ENCODE assay signal across 8 cellular contexts in the genomic region with DNA sequence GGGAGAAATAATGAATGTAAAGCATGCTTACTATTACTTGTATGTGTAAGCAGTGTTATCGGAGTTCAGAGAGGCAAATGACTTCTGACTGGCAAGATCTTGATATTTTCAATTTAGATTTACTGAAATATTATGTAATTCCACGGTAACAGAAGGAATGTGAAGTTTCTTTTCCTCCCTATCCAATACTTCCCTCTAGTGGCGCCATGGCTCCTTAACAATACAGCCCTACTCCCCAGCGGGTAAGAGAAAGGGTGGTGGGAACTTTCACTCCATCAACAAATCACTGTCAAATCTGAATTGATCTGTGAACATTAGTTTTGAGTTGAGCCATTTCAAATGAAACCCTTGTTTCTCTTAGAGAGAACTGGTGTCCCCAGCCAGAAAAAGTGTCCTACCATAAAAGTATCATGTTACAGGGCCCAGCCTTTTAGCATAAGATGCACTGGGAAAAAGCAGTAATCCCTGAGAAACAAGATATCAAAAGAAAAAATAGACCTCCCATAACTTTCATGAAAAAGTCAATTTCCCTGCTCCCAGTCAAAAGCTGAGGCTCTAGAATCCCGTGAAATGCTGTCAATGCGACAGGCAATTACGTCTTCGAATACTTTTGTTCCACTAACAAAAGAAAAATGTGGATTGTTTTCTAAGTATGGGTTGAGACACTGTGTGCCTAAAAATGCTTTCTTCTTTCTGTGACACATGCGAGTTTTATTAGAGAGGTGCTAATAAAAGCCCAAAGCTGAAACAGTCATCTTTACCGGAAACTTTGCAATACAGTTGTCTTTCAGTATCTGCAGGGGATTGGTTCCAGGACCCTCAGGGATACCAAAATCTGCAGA. TPM values are rescaled to one million over a fixed set of nuclear protein-coding genes. Genes with fewer than 3 reads are reported as not detected.
DNase-seq lines count a peak whose midpoint lies in the region; ATAC-seq, FAIRE-seq and TF ChIP-seq lines count a peak whose summit lies in the region.

No MANE protein-coding gene starts in this region.

- H3K23ac ChIP-seq in trophoblast cell (ENCODE audit: low read length): no peak overlapping the region

- no peaks in the 10 kb centered on the region for H3K4me1 ChIP-seq in trophoblast cell (ENCODE audit: control insufficient read depth in 1 of 2, insufficient read depth in 2 of 2, low read length in 2 of 2)

- H2BK5ac ChIP-seq in trophoblast cell (ENCODE audit: low read depth, low read length, poor library complexity): no peak overlapping the region

- no peak overlapping the region for H2AK5ac ChIP-seq in trophoblast cell (ENCODE audit: low read length)

- H3K27me3 Mint-ChIP-seq in activated T-helper 17 cell treated with anti-CD3 and anti-CD28 coated beads, Interleukin-2, amount 50 U/mL, for 72 hours: no peaks in the 10 kb centered on the region
- H3K27me3 Mint-ChIP-seq in activated CD4-positive, alpha-beta memory T cell treated with anti-CD3 and anti-CD28 coated beads for 36 hours: no peaks in the 10 kb centered on the region

- no CpG with 5 or more reads among the region's 10 CpGs for WGBS in trophoblast cell (ENCODE audit: extremely low coverage, insufficient coverage, insufficient read length)

- CTCF ChIA-PET in activated CD4-positive, alpha-beta memory T cell treated with anti-CD3 and anti-CD28 coated beads for 36 hours (lab: Charles Lee): interaction anchor here (0.5 to 1.3 kb wide), 2 partner anchors 19 to 293 kb away, joined by 3 read pairs; no protein-coding TSS in a partner anchor

- H3K4me1 Mint-ChIP-seq in activated T-helper 17 cell treated with anti-CD3 and anti-CD28 coated beads, Interleukin-2, amount 50 U/mL, for 72 hours: no peaks in the 10 kb centered on the region
- H3K4me1 Mint-ChIP-seq in activated CD4-positive, alpha-beta memory T cell treated with anti-CD3 and anti-CD28 coated beads for 36 hours (ENCODE audit: low read depth): no peaks in the 10 kb centered on the region

- H3K27me3 ChIP-seq in trophoblast cell (ENCODE audit: insufficient read depth, low read length): no peaks in the 10 kb centered on the region

- intact Hi-C loops in activated CD4-positive, alpha-beta memory T cell treated with anti-CD3 and anti-CD28 coated beads for 36 hours (cut with micrococcal nuclease): no loop called here

- no peak overlapping the region for H2AFZ ChIP-seq in trophoblast cell (ENCODE audit: insufficient read depth, low read length, poor library complexity)

- no peak overlapping the region for H4K12ac ChIP-seq in trophoblast cell (ENCODE audit: low read depth, low read length)

- H3K4me3 Mint-ChIP-seq in activated T-helper 17 cell treated with anti-CD3 and anti-CD28 coated beads, Interleukin-2, amount 50 U/mL, for 72 hours: no peak overlapping the region
- no peak overlapping the region for H3K4me3 Mint-ChIP-seq in activated CD4-positive, alpha-beta memory T cell treated with anti-CD3 and anti-CD28 coated beads for 36 hours

- no peaks in the 10 kb centered on the region for H3K79me2 ChIP-seq in trophoblast cell (ENCODE audit: control insufficient read depth, insufficient read depth, low read length, poor library complexity)

- DNase-seq in A172 (ENCODE audit: low spot score) (peak; percentile 46), RCC 7860 (ENCODE audit: low spot score) (peak; percentile 12), fibroblast of gingiva (ENCODE audit: low read depth) (peak; percentile 59), trophoblast cell (peak; percentile 16 to 77)
- DNase-seq in activated CD4-positive, alpha-beta memory T cell treated with anti-CD3 and anti-CD28 coated beads for 36 hours: no peak

- no peak overlapping the region for H2BK120ac ChIP-seq in trophoblast cell (ENCODE audit: insufficient read depth, low read length, poor library complexity)

- no peaks in the 10 kb centered on the region for H3K9me3 ChIP-seq in trophoblast cell (ENCODE audit: insufficient read depth, low read depth, low read length)

- no peak overlapping the region for H3K4me3 ChIP-seq in trophoblast cell (ENCODE audit: low read depth, low read length)

- H3K27ac Mint-ChIP-seq in activated T-helper 17 cell treated with anti-CD3 and anti-CD28 coated beads, Interleukin-2, amount 50 U/mL, for 72 hours: no peak overlapping the region
- H3K27ac Mint-ChIP-seq in activated CD4-positive, alpha-beta memory T cell treated with anti-CD3 and anti-CD28 coated beads for 36 hours: no peak overlapping the region

- no peaks in the 10 kb centered on the region for H3K36me3 ChIP-seq in trophoblast cell (ENCODE audit: control insufficient read depth in 1 of 2, insufficient read depth in 2 of 2, low read length in 2 of 2)

- H3K14ac ChIP-seq in trophoblast cell (ENCODE audit: low read length): no peak overlapping the region

- peak; percentile 39 for TF ChIP-seq CTCF in GM12872 (IDR thresholded peaks at IDR 0.05; ENCODE audit: insufficient read depth, low read depth, low read length)

- no peak overlapping the region for H3K4ac ChIP-seq in trophoblast cell (ENCODE audit: low read depth, low read length)

- POLR2A ChIA-PET in activated CD4-positive, alpha-beta memory T cell treated with anti-CD3 and anti-CD28 coated beads for 36 hours (lab: Charles Lee): no interaction called here

- H3K36me3 Mint-ChIP-seq in activated T-helper 17 cell treated with anti-CD3 and anti-CD28 coated beads, Interleukin-2, amount 50 U/mL, for 72 hours (ENCODE audit: low read depth): no peaks in the 10 kb centered on the region
- no peaks in the 10 kb centered on the region for H3K36me3 Mint-ChIP-seq in activated CD4-positive, alpha-beta memory T cell treated with anti-CD3 and anti-CD28 coated beads for 36 hours

- H4K8ac ChIP-seq in trophoblast cell (ENCODE audit: low read depth, low read length): no peak overlapping the region

- H3K27ac ChIP-seq in trophoblast cell (ENCODE audit: low read depth, low read length): no peak overlapping the region

- no peaks in the 10 kb centered on the region for H3K79me1 ChIP-seq in trophoblast cell (ENCODE audit: low read length)

- no peak overlapping the region for H4K91ac ChIP-seq in trophoblast cell (ENCODE audit: low read depth, low read length)

- H3K18ac ChIP-seq in trophoblast cell (ENCODE audit: low read length): no peak overlapping the region

- no peaks in the 10 kb centered on the region for H3K9me3 Mint-ChIP-seq in activated T-helper 17 cell treated with anti-CD3 and anti-CD28 coated beads, Interleukin-2, amount 50 U/mL, for 72 hours
- no peaks in the 10 kb centered on the region for H3K9me3 Mint-ChIP-seq in activated CD4-positive, alpha-beta memory T cell treated with anti-CD3 and anti-CD28 coated beads for 36 hours

- no peak for ATAC-seq in HG03342 (IDR thresholded peaks at IDR 0.05; ENCODE audit: unreplicated experiment)
- ATAC-seq in activated T-helper 17 cell treated with anti-CD3 and anti-CD28 coated beads, Interleukin-2, amount 50 U/mL, for 72 hours (replicated peaks): no peak

- no peak overlapping the region for H2BK12ac ChIP-seq in trophoblast cell (ENCODE audit: low read length)

- H3K9ac ChIP-seq in trophoblast cell (ENCODE audit: low read length): peak overlapping the region; percentile 23

- H3K4me2 ChIP-seq in trophoblast cell (ENCODE audit: low read length): no peak overlapping the region

- FAIRE-seq in RCC 7860 (lab: Jason Lieb, UNC): peak; percentile 38

RNA-seq across cellular contexts. Expression of a gene that starts 12.9 kb away (rescaled TPM):
- total RNA-seq in A172 (2014; rRNA removed; shearing (Covaris generic)): 348 and 469 TPM in 2 replicates
- polyA plus RNA-seq in trophoblast cell (2013): 835 and 927 TPM in 2 replicates
- total RNA-seq in activated T-helper 17 cell treated with anti-CD3 and anti-CD28 coated beads, Interleukin-2, amount 50 U/mL, for 72 hours: 100 to 1,000 TPM; 260 to 372 TPM
- total RNA-seq in activated CD4-positive, alpha-beta memory T cell treated with anti-CD3 and anti-CD28 coated beads for 36 hours: 100 to 1,000 TPM; 564 to 566 TPM

RNA-seq across cellular contexts. Expression of a gene that starts 24.9 kb away (rescaled TPM):
- 9.0 and 11.1 TPM in 2 replicates for total RNA-seq in A172 (2014; rRNA removed; shearing (Covaris generic))
- 38.5 and 39.9 TPM in 2 replicates for polyA plus RNA-seq in trophoblast cell (2013)
- not detected for total RNA-seq in activated T-helper 17 cell treated with anti-CD3 and anti-CD28 coated beads, Interleukin-2, amount 50 U/mL, for 72 hours
- total RNA-seq in activated CD4-positive, alpha-beta memory T cell treated with anti-CD3 and anti-CD28 coated beads for 36 hours: not detected

RNA-seq across cellular contexts. Expression of a gene that starts 53.9 kb away (rescaled TPM):
- total RNA-seq in A172 (2014; rRNA removed; shearing (Covaris generic)): 122 and 133 TPM in 2 replicates
- polyA plus RNA-seq in trophoblast cell (2013): 84.0 and 85.1 TPM in 2 replicates
- 100 to 1,000 TPM in 1 of 2 donors, 10 to 100 TPM in 1; 81.7 to 115 TPM for total RNA-seq in activated T-helper 17 cell treated with anti-CD3 and anti-CD28 coated beads, Interleukin-2, amount 50 U/mL, for 72 hours
- 10 to 100 TPM; 46.6 to 50.1 TPM for total RNA-seq in activated CD4-positive, alpha-beta memory T cell treated with anti-CD3 and anti-CD28 coated beads for 36 hours
